Comparison of ENCODE assay signal across 23 cellular contexts in genomic region chr6:27556406-27556805, GRCh38.
"Had no signal": no experiment of that assay in that cellular context is flagged by ENCODE, and none has a peak within 500 bp of the region (broad histone marks: within the 10 kb centered on the region; RNA-seq: fewer than 3 reads in every experiment).

No MANE protein-coding gene starts in this region.

- H3K4me1 ChIP-seq: gastroesophageal sphincter had no signal

- H3K27ac Mint-ChIP-seq: natural killer cell; stimulated activated naive B cell treated with anti-CD40 and anti-IgM and Interleukin-4, amounts not matched to agents 10 μg/mL and 1 μg/mL and 100 μg/mL, for 72 hours; stimulated activated naive CD8-positive, alpha-beta T cell treated with anti-CD3 and anti-CD28 coated beads, Interleukin-15, amount 100 ng/mL, for 72 hours had no signal

- H3K9me3 Mint-ChIP-seq: stimulated activated naive CD8-positive, alpha-beta T cell treated with anti-CD3 and anti-CD28 coated beads, Interleukin-15, amount 100 ng/mL, for 72 hours had no signal

- ATAC-seq: gastroesophageal sphincter; left colon; left ventricle myocardium superior; mucosa of descending colon; natural killer cell; sciatic nerve; stimulated activated naive B cell treated with anti-CD40 and anti-IgM and Interleukin-4, amounts not matched to agents 10 μg/mL and 1 μg/mL and 100 μg/mL, for 72 hours; stimulated activated naive CD8-positive, alpha-beta T cell treated with anti-CD3 and anti-CD28 coated beads, Interleukin-15, amount 100 ng/mL, for 72 hours had no signal

- H3K36me3 ChIP-seq: esophagus muscularis mucosa, gastroesophageal sphincter, spleen, thoracic aorta, transverse colon had no signal

- H3K9me3 ChIP-seq: esophagus muscularis mucosa, mucosa of descending colon, thoracic aorta, transverse colon had no signal

- H3K27ac ChIP-seq: epithelial cell of prostate, esophagus muscularis mucosa, gastroesophageal sphincter, spleen, thoracic aorta, transverse colon had no signal

- DNase-seq: effector memory CD4-positive, alpha-beta T cell; glutamatergic neuron; kidney; left colon; left ventricle myocardium superior; mucosa of descending colon; natural killer cell; posterior cingulate gyrus; spleen; stimulated activated CD4-positive, alpha-beta T cell treated with anti-CD3 and anti-CD28 coated beads, Interleukin-15, amount 100 ng/mL, for 24 hours; stimulated activated CD4-positive, alpha-beta T cell treated with anti-CD3 and anti-CD28 coated beads, Interleukin-1b, Interleukin-23, amount 100 ng/mL, for 48 hours; stimulated activated CD4-positive, alpha-beta T cell treated with anti-CD3 and anti-CD28 coated beads, Interleukin-4, amount 100 ng/mL, for 24 hours; stimulated activated naive B cell treated with anti-CD40 and anti-IgM and Interleukin-4, amounts not matched to agents 10 μg/mL and 1 μg/mL and 100 μg/mL, for 72 hours; stimulated activated naive CD8-positive, alpha-beta T cell treated with anti-CD3 and anti-CD28 coated beads, Interleukin-15, amount 100 ng/mL, for 72 hours; transverse colon had no signal

- H3K4me3 Mint-ChIP-seq: natural killer cell; neural crest cell; stimulated activated naive B cell treated with anti-CD40 and anti-IgM and Interleukin-4, amounts not matched to agents 10 μg/mL and 1 μg/mL and 100 μg/mL, for 72 hours; stimulated activated naive CD8-positive, alpha-beta T cell treated with anti-CD3 and anti-CD28 coated beads, Interleukin-15, amount 100 ng/mL, for 72 hours had no signal

- FAIRE-seq: endometrium, kidney had no signal

- H3K4me3 ChIP-seq: esophagus muscularis mucosa, gastroesophageal sphincter, lung, mucosa of descending colon, spleen, thoracic aorta, transverse colon had no signal
